ENCODE assay signal across 27 cellular contexts in the genomic region with DNA sequence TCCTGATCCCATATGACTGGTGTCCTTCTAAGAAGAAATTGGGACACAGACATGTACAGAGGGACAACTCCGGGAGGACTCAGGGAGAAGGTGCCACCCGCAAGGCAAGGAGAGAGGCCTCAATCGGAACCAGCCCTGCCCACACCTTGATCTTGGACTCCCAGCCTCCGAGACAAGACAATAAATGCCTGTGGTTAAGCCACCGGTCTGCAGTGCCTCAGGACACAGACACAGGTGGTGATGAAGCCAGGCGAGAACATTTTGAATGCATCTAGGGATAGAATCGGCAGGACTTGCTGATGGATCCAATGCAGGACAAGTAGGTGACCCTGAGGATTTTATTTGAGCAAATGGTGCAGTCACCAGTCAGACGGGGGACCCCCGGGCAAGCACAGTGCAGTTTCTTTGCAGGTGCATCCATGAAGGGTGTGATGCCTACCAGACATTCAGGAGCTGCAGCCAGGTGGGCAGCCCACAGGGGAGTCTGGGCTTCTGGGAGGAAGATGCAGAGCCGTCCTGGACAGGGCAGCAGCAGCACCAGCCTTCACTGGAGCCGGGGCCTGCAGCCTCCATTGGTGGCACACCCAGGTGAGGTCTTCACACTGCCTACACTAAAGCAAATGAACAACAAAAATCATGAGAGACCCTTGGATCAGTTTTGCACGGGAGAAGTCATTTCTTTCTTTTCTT. TPM values are rescaled to one million over a fixed set of nuclear protein-coding genes. Genes with fewer than 3 reads are reported as not detected.
"Had no signal": no experiment of that assay in that cellular context is flagged by ENCODE, and none has a peak within 500 bp of the region (broad histone marks: within the 10 kb centered on the region; RNA-seq: fewer than 3 reads in every experiment).

No MANE protein-coding gene starts in this region.

- H3K9ac ChIP-seq: parathyroid adenoma had no signal

- H3K9me3 Mint-ChIP-seq: activated B cell treated with CpG ODN at 0.5 μM for 24 hours; activated CD8-positive, alpha-beta T cell treated with anti-CD3 and anti-CD28 coated beads for 36 hours; activated naive CD4-positive, alpha-beta T cell treated with anti-CD3 and anti-CD28 coated beads, Interleukin-2, amount 50 U/mL, for 24 hours; activated naive CD8-positive, alpha-beta T cell treated with anti-CD3 and anti-CD28 coated beads, Interleukin-2, amount 50 U/mL, for 24 hours; activated T-cell treated with anti-CD3 and anti-CD28 coated beads, Interleukin-2, amount 50 U/mL, for 4 hours; activated T-helper 2 cell treated with anti-CD3 and anti-CD28 coated beads, Interferon-gamma antibody, Interleukin-2, Interleukin-4, amounts not matched to agents 10 μg/mL and 5 μg/mL and 100 μg/mL, durations not matched to agents 14 hours and 24 hours and 36 hours; dendritic cell treated with granulocyte-macrophage colony-stimulating factor and Interleukin-4, amounts not matched to agents 40 ng/mL and 50 ng/mL, for 4 days; nephron; T-helper 2 cell treated with Interferon-gamma antibody and Interleukin-4, amounts not matched to agents 5 μg/mL and 100 μg/mL, for 36 hours had no signal

- H3K27me3 ChIP-seq: breast epithelium, right atrium auricular region, uterus had no signal

- H3K4me1 Mint-ChIP-seq: activated B cell treated with CpG ODN at 0.5 μM for 24 hours; activated naive CD4-positive, alpha-beta T cell treated with anti-CD3 and anti-CD28 coated beads, Interleukin-2, amount 50 U/mL, for 24 hours; activated naive CD8-positive, alpha-beta T cell treated with anti-CD3 and anti-CD28 coated beads, Interleukin-2, amount 50 U/mL, for 24 hours had no signal

- H3K27ac Mint-ChIP-seq: activated B cell treated with CpG ODN at 0.5 μM for 24 hours; activated CD8-positive, alpha-beta T cell treated with anti-CD3 and anti-CD28 coated beads for 36 hours; activated naive CD4-positive, alpha-beta T cell treated with anti-CD3 and anti-CD28 coated beads, Interleukin-2, amount 50 U/mL, for 24 hours; activated naive CD8-positive, alpha-beta T cell treated with anti-CD3 and anti-CD28 coated beads, Interleukin-2, amount 50 U/mL, for 24 hours; activated T-helper 2 cell treated with anti-CD3 and anti-CD28 coated beads, Interferon-gamma antibody, Interleukin-2, Interleukin-4, amounts not matched to agents 10 μg/mL and 5 μg/mL and 100 μg/mL, durations not matched to agents 14 hours and 24 hours and 36 hours; dendritic cell treated with granulocyte-macrophage colony-stimulating factor and Interleukin-4, amounts not matched to agents 40 ng/mL and 50 ng/mL, for 4 days; nephron; T-helper 2 cell treated with Interferon-gamma antibody and Interleukin-4, amounts not matched to agents 5 μg/mL and 100 μg/mL, for 36 hours had no signal

- FAIRE-seq: endometrium, frontal cortex, islet of Langerhans had no signal

- H3K4me1 ChIP-seq: breast epithelium, uterus had no signal

- H3K4me3 Mint-ChIP-seq: activated B cell treated with CpG ODN at 0.5 μM for 24 hours; activated CD8-positive, alpha-beta T cell treated with anti-CD3 and anti-CD28 coated beads for 36 hours; activated naive CD4-positive, alpha-beta T cell treated with anti-CD3 and anti-CD28 coated beads, Interleukin-2, amount 50 U/mL, for 24 hours; activated naive CD8-positive, alpha-beta T cell treated with anti-CD3 and anti-CD28 coated beads, Interleukin-2, amount 50 U/mL, for 24 hours; activated T-cell treated with anti-CD3 and anti-CD28 coated beads, Interleukin-2, amount 50 U/mL, for 4 hours; dendritic cell treated with granulocyte-macrophage colony-stimulating factor and Interleukin-4, amounts not matched to agents 40 ng/mL and 50 ng/mL, for 4 days; nephron; T-helper 2 cell treated with Interferon-gamma antibody and Interleukin-4, amounts not matched to agents 5 μg/mL and 100 μg/mL, for 36 hours had no signal

- H3K79me2 ChIP-seq: parathyroid adenoma had no signal

- H3K27me3 Mint-ChIP-seq: activated naive CD4-positive, alpha-beta T cell treated with anti-CD3 and anti-CD28 coated beads, Interleukin-2, amount 50 U/mL, for 24 hours; dendritic cell treated with granulocyte-macrophage colony-stimulating factor and Interleukin-4, amounts not matched to agents 40 ng/mL and 50 ng/mL, for 4 days had no signal

- H3K36me3 ChIP-seq: breast epithelium, right atrium auricular region, suprapubic skin, tibial artery, uterus had no signal

- H3K27ac ChIP-seq: breast epithelium, epithelial cell of prostate, parathyroid adenoma, right atrium auricular region, suprapubic skin, tibial artery, uterus had no signal

- DNase-seq: activated B cell treated with CpG ODN at 0.5 μM for 24 hours; activated CD4-positive, alpha-beta T cell treated with anti-CD3 and anti-CD28 coated beads, Interleukin-2, amount 50 U/mL, for 1 hour; activated CD8-positive, alpha-beta T cell treated with anti-CD3 and anti-CD28 coated beads for 36 hours; activated naive CD8-positive, alpha-beta T cell treated with anti-CD3 and anti-CD28 coated beads, Interleukin-2, amount 50 U/mL, for 24 hours; activated T-cell treated with anti-CD3 and anti-CD28 coated beads, Interleukin-2, amount 50 U/mL, for 4 hours; amygdala; central memory CD4-positive, alpha-beta T cell; glutamatergic neuron; left ventricle myocardium superior; stimulated activated naive CD4-positive, alpha-beta T cell; T-helper 1 cell; uterus had no signal

- H3K4me3 ChIP-seq: breast epithelium, right atrium auricular region, smooth muscle cell, suprapubic skin, tibial artery, uterus had no signal

- H2AFZ ChIP-seq: parathyroid adenoma had no signal

- H3K4me2 ChIP-seq: smooth muscle cell had no signal

- H3K36me3 Mint-ChIP-seq: activated naive CD4-positive, alpha-beta T cell treated with anti-CD3 and anti-CD28 coated beads, Interleukin-2, amount 50 U/mL, for 24 hours had no signal

- H3K9me3 ChIP-seq: breast epithelium, right atrium auricular region, suprapubic skin, tibial artery, uterus had no signal

RNA-seq across cellular contexts. Expression of a gene that starts 20.2 kb away (rescaled TPM):
- total RNA-seq: activated B cell treated with CpG ODN at 0.5 μM for 24 hours had no signal

RNA-seq across cellular contexts. Expression of a gene that starts 29.2 kb away (rescaled TPM):
- total RNA-seq: activated B cell treated with CpG ODN at 0.5 μM for 24 hours; activated CD8-positive, alpha-beta T cell treated with anti-CD3 and anti-CD28 coated beads for 36 hours; activated T-helper 2 cell treated with anti-CD3 and anti-CD28 coated beads, Interferon-gamma antibody, Interleukin-2, Interleukin-4, amounts not matched to agents 10 μg/mL and 5 μg/mL and 100 μg/mL, durations not matched to agents 14 hours and 24 hours and 36 hours; left ventricle myocardium superior had no signal
